ENCODE assay signal across 33 cellular contexts in the genomic region with DNA sequence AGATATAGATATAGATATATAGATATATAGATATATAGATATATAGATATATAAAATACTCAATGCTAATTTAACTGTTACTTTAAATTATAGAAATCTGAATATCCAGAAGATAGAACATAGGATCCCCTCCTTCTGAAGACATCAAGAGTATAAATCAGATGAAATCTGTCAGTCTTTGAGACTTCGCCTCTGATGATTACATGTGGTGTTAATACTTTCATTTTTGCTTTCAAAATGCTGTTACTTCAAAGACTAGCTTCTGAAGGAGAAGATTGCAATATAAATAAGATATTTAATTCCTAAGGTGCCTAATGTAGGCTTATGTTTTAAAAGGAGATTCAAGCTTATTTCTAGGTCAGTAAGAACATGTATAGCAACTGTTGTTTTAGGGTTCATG.
"Had no signal": no experiment of that assay in that cellular context is flagged by ENCODE, and none has a peak within 500 bp of the region (broad histone marks: within the 10 kb centered on the region; RNA-seq: fewer than 3 reads in every experiment).

No MANE protein-coding gene starts in this region.

- ATAC-seq: activated CD4-positive, CD25-positive, alpha-beta regulatory T cell treated with anti-CD3 and anti-CD28 coated beads, Interleukin-2, amount 50 U/mL, for 24 hours; activated CD8-positive, alpha-beta memory T cell treated with anti-CD3 and anti-CD28 coated beads, Interleukin-2, amount 10 ng/mL, durations not matched to agents 7 days and 5 days; activated CD8-positive, alpha-beta T cell treated with anti-CD3 and anti-CD28 coated beads, Interleukin-2, amount 10 ng/mL, durations not matched to agents 7 days and 5 days; activated naive CD8-positive, alpha-beta T cell treated with anti-CD3 and anti-CD28 coated beads, Interleukin-2, amount 50 U/mL, for 24 hours; body of pancreas; gastroesophageal sphincter; heart right ventricle had no signal

- H2AFZ ChIP-seq: hepatocyte had no signal

- H3K4me2 ChIP-seq: hepatocyte had no signal

- H3K36me3 Mint-ChIP-seq: activated CD4-positive, alpha-beta memory T cell treated with anti-CD3 and anti-CD28 coated beads for 36 hours; activated CD8-positive, alpha-beta memory T cell treated with anti-CD3 and anti-CD28 coated beads, Interleukin-2, amount 10 ng/mL, durations not matched to agents 7 days and 5 days; activated naive CD4-positive, alpha-beta T cell treated with anti-CD3 and anti-CD28 coated beads, Interleukin-2, amount 50 U/mL, for 24 hours; activated naive CD8-positive, alpha-beta T cell treated with anti-CD3 and anti-CD28 coated beads for 36 hours had no signal

- H3K27me3 Mint-ChIP-seq: activated CD4-positive, alpha-beta memory T cell treated with anti-CD3 and anti-CD28 coated beads for 36 hours; activated CD8-positive, alpha-beta memory T cell treated with anti-CD3 and anti-CD28 coated beads, Interleukin-2, amount 10 ng/mL, durations not matched to agents 7 days and 5 days; activated naive CD4-positive, alpha-beta T cell treated with anti-CD3 and anti-CD28 coated beads, Interleukin-2, amount 50 U/mL, for 24 hours; activated naive CD8-positive, alpha-beta T cell treated with anti-CD3 and anti-CD28 coated beads for 36 hours; activated naive CD8-positive, alpha-beta T cell treated with anti-CD3 and anti-CD28 coated beads, Interleukin-2, amount 50 U/mL, for 24 hours had no signal

- H3K27ac ChIP-seq: adrenal gland, body of pancreas, epithelial cell of prostate, esophagus squamous epithelium, gastroesophageal sphincter, heart right ventricle, hepatocyte, WERI-Rb-1 had no signal

- H3K9me3 ChIP-seq: adrenal gland, body of pancreas, esophagus squamous epithelium, gastroesophageal sphincter, heart right ventricle had no signal

- H3K79me2 ChIP-seq: hepatocyte had no signal

- H3K27ac Mint-ChIP-seq: activated B cell treated with CpG ODN at 0.5 μM for 24 hours; activated CD4-positive, alpha-beta memory T cell treated with anti-CD3 and anti-CD28 coated beads for 36 hours; activated CD8-positive, alpha-beta memory T cell treated with anti-CD3 and anti-CD28 coated beads, Interleukin-2, amount 10 ng/mL, durations not matched to agents 7 days and 5 days; activated CD8-positive, alpha-beta T cell treated with anti-CD3 and anti-CD28 coated beads, Interleukin-2, amount 10 ng/mL, durations not matched to agents 7 days and 5 days; activated naive CD4-positive, alpha-beta T cell treated with anti-CD3 and anti-CD28 coated beads for 36 hours; activated naive CD4-positive, alpha-beta T cell treated with anti-CD3 and anti-CD28 coated beads, Interleukin-2, amount 50 U/mL, for 24 hours; activated naive CD8-positive, alpha-beta T cell treated with anti-CD3 and anti-CD28 coated beads for 36 hours; activated naive CD8-positive, alpha-beta T cell treated with anti-CD3 and anti-CD28 coated beads, Interleukin-2, amount 50 U/mL, for 24 hours; activated T-helper 1 cell treated with anti-CD3 and anti-CD28 coated beads, Interleukin-12 subunit alpha, Interleukin-12 subunit beta, Interleukin-2, Interleukin-4 antibody, amounts not matched to agents 30 ng/mL and 10 ng/mL and 1 ng/mL, durations not matched to agents 14 hours and 24 hours and 36 hours; activated T-helper 2 cell treated with anti-CD3 and anti-CD28 coated beads, Interferon-gamma antibody, Interleukin-2, Interleukin-4, amounts not matched to agents 10 μg/mL and 5 μg/mL and 100 μg/mL, durations not matched to agents 14 hours and 24 hours and 36 hours; T-helper 2 cell treated with Interferon-gamma antibody and Interleukin-4, amounts not matched to agents 5 μg/mL and 100 μg/mL, for 36 hours had no signal

- H3K9me3 Mint-ChIP-seq: activated B cell treated with CpG ODN at 0.5 μM for 24 hours; activated CD4-positive, alpha-beta memory T cell treated with anti-CD3 and anti-CD28 coated beads for 36 hours; activated naive CD4-positive, alpha-beta T cell treated with anti-CD3 and anti-CD28 coated beads for 36 hours; activated naive CD4-positive, alpha-beta T cell treated with anti-CD3 and anti-CD28 coated beads, Interleukin-2, amount 50 U/mL, for 24 hours; activated naive CD8-positive, alpha-beta T cell treated with anti-CD3 and anti-CD28 coated beads for 36 hours; activated naive CD8-positive, alpha-beta T cell treated with anti-CD3 and anti-CD28 coated beads, Interleukin-2, amount 50 U/mL, for 24 hours; activated T-helper 1 cell treated with anti-CD3 and anti-CD28 coated beads, Interleukin-12 subunit alpha, Interleukin-12 subunit beta, Interleukin-2, Interleukin-4 antibody, amounts not matched to agents 30 ng/mL and 10 ng/mL and 1 ng/mL, durations not matched to agents 14 hours and 24 hours and 36 hours; activated T-helper 2 cell treated with anti-CD3 and anti-CD28 coated beads, Interferon-gamma antibody, Interleukin-2, Interleukin-4, amounts not matched to agents 10 μg/mL and 5 μg/mL and 100 μg/mL, durations not matched to agents 14 hours and 24 hours and 36 hours; T-helper 2 cell treated with Interferon-gamma antibody and Interleukin-4, amounts not matched to agents 5 μg/mL and 100 μg/mL, for 36 hours had no signal

- H3K4me1 ChIP-seq: adrenal gland, body of pancreas, esophagus squamous epithelium, gastroesophageal sphincter, heart right ventricle had no signal

- H3K4me1 Mint-ChIP-seq: activated B cell treated with CpG ODN at 0.5 μM for 24 hours; activated CD8-positive, alpha-beta memory T cell treated with anti-CD3 and anti-CD28 coated beads, Interleukin-2, amount 10 ng/mL, durations not matched to agents 7 days and 5 days; activated naive CD4-positive, alpha-beta T cell treated with anti-CD3 and anti-CD28 coated beads, Interleukin-2, amount 50 U/mL, for 24 hours; activated naive CD8-positive, alpha-beta T cell treated with anti-CD3 and anti-CD28 coated beads for 36 hours; activated naive CD8-positive, alpha-beta T cell treated with anti-CD3 and anti-CD28 coated beads, Interleukin-2, amount 50 U/mL, for 24 hours had no signal

- H3K36me3 ChIP-seq: adrenal gland, esophagus squamous epithelium, gastroesophageal sphincter, heart right ventricle, WERI-Rb-1 had no signal

- H3K27me3 ChIP-seq: adrenal gland, body of pancreas, esophagus squamous epithelium, gastroesophageal sphincter, hepatocyte had no signal

- H3K4me3 ChIP-seq: adrenal gland, body of pancreas, esophagus squamous epithelium, gastroesophageal sphincter, heart right ventricle, hepatocyte had no signal

- DNase-seq: activated B cell treated with CpG ODN at 0.5 μM for 24 hours; activated CD4-positive, alpha-beta memory T cell treated with anti-CD3 and anti-CD28 coated beads for 36 hours; activated CD4-positive, alpha-beta T cell treated with anti-CD3 and anti-CD28 coated beads for 48 hours; activated CD8-positive, alpha-beta memory T cell treated with anti-CD3 and anti-CD28 coated beads, Interleukin-2, amount 10 ng/mL, durations not matched to agents 7 days and 5 days; activated CD8-positive, alpha-beta memory T cell treated with anti-CD3 and anti-CD28 coated beads, Interleukin-2, amount 50 U/mL, for 4 hours; activated CD8-positive, alpha-beta T cell treated with anti-CD3 and anti-CD28 coated beads, Interleukin-2, amount 10 ng/mL, durations not matched to agents 7 days and 5 days; activated effector memory CD4-positive, alpha-beta T cell treated with anti-CD3 and anti-CD28 coated beads, Interleukin-2, amount 50 U/mL, for 16 hours; activated naive CD4-positive, alpha-beta T cell treated with anti-CD3 and anti-CD28 coated beads for 36 hours; activated naive CD8-positive, alpha-beta T cell treated with anti-CD3 and anti-CD28 coated beads for 36 hours; activated naive CD8-positive, alpha-beta T cell treated with anti-CD3 and anti-CD28 coated beads, Interleukin-2, amount 50 U/mL, for 24 hours; activated T-cell treated with anti-CD3 and anti-CD28 coated beads, Interleukin-2, amount 50 U/mL, for 1 hour; activated T-cell treated with anti-CD3 and anti-CD28 coated beads, Interleukin-2, amount 50 U/mL, for 48 hours; adrenal gland; amygdala; aorta; body of pancreas; caudate nucleus; cortex of kidney; dermis blood vessel endothelial cell; effector CD8-positive, alpha-beta T cell; esophagus squamous epithelium; foreskin melanocyte; heart right ventricle; T1000; WERI-Rb-1 had no signal

- H3K4me3 Mint-ChIP-seq: activated B cell treated with CpG ODN at 0.5 μM for 24 hours; activated CD4-positive, alpha-beta memory T cell treated with anti-CD3 and anti-CD28 coated beads for 36 hours; activated CD8-positive, alpha-beta memory T cell treated with anti-CD3 and anti-CD28 coated beads, Interleukin-2, amount 10 ng/mL, durations not matched to agents 7 days and 5 days; activated CD8-positive, alpha-beta T cell treated with anti-CD3 and anti-CD28 coated beads, Interleukin-2, amount 10 ng/mL, durations not matched to agents 7 days and 5 days; activated naive CD4-positive, alpha-beta T cell treated with anti-CD3 and anti-CD28 coated beads for 36 hours; activated naive CD4-positive, alpha-beta T cell treated with anti-CD3 and anti-CD28 coated beads, Interleukin-2, amount 50 U/mL, for 24 hours; activated naive CD8-positive, alpha-beta T cell treated with anti-CD3 and anti-CD28 coated beads for 36 hours; activated naive CD8-positive, alpha-beta T cell treated with anti-CD3 and anti-CD28 coated beads, Interleukin-2, amount 50 U/mL, for 24 hours; activated T-helper 1 cell treated with anti-CD3 and anti-CD28 coated beads, Interleukin-12 subunit alpha, Interleukin-12 subunit beta, Interleukin-2, Interleukin-4 antibody, amounts not matched to agents 30 ng/mL and 10 ng/mL and 1 ng/mL, durations not matched to agents 14 hours and 24 hours and 36 hours; T-helper 2 cell treated with Interferon-gamma antibody and Interleukin-4, amounts not matched to agents 5 μg/mL and 100 μg/mL, for 36 hours had no signal
